10 cellular contexts compared by ENCODE assay signal in the genomic region with DNA sequence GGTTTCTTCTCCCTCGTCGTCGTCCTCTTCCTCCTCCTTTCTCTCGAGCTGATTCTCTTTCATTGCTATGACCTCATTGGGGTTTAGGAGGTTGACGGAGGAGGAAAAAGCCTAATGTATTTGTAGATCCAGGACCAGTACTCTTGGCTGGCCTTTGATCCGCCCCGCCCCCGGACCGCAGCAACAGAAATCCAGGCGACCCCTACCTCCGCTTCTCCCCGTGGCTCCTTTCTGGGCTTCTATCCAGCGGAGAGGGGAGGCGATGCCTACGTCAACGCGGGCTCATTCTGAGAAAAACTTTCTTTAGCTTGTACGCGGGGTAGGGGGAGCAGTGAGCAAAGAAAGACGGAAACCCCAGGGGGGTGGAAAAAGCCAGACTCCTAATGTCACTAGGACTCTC. TPM values are rescaled to one million over a fixed set of nuclear protein-coding genes. Genes with fewer than 3 reads are reported as not detected.
A peak's percentile ranks its signal among the peaks of the same experiment; 100 is the strongest.
DNase-seq lines count a peak whose midpoint lies in the region; ATAC-seq and TF ChIP-seq lines count a peak whose summit lies in the region.
"Had no signal": no experiment of that assay in that cellular context is flagged by ENCODE, and none has a peak within 500 bp of the region (broad histone marks: within the 10 kb centered on the region; RNA-seq: fewer than 3 reads in every experiment).

TMEM196 (minus strand) TSS at position 257 of the 400 bp plus-strand sequence. CDS start 921 bp downstream, outside the sequence.

- no peak within 1 kb of the TSS for H3K27ac Mint-ChIP-seq in activated CD4-positive, alpha-beta T cell treated with anti-CD3 and anti-CD28 coated beads for 36 hours
- no peak within 1 kb of the TSS for H3K27ac Mint-ChIP-seq in mesothelial cell of epicardium

- no peak for ATAC-seq in activated CD4-positive, alpha-beta T cell treated with anti-CD3 and anti-CD28 coated beads for 36 hours
- ATAC-seq in HG03039 (IDR thresholded peaks at IDR 0.05; ENCODE audit: unreplicated experiment): no peak

- H3K4me3 ChIP-seq in dorsolateral prefrontal cortex: peak within 1 kb of the TSS; percentile 15 to 73 (median 53)

- peaks cover 15% of the 10 kb centered on the region for H3K4me1 Mint-ChIP-seq in activated CD4-positive, alpha-beta T cell treated with anti-CD3 and anti-CD28 coated beads for 36 hours
- H3K4me1 Mint-ChIP-seq in mesothelial cell of epicardium: peaks cover 14% of the 10 kb centered on the region

- TF ChIP-seq CTCF in dorsolateral prefrontal cortex (IDR thresholded peaks at IDR 0.05 in 54 of 56, conservative IDR thresholded peaks at IDR 0.05 in 2 of 56; ENCODE audit: low read depth in 1 of 56, partially characterized antibody in 56 of 56) (no peak), mesothelial cell of epicardium (IDR thresholded peaks at IDR 0.05; ENCODE audit: unreplicated experiment) (no peak)

- intact Hi-C loops in activated CD4-positive, alpha-beta T cell treated with anti-CD3 and anti-CD28 coated beads for 36 hours (cut with DNase I, micrococcal nuclease): no loop called here
- intact Hi-C loops in dorsolateral prefrontal cortex (cut with DNase I): no loop called here

- peaks cover 0 to 49% (median 19%) of the 10 kb centered on the region in 45 donors for H3K27me3 ChIP-seq in dorsolateral prefrontal cortex

- H3K36me3 Mint-ChIP-seq in activated CD4-positive, alpha-beta T cell treated with anti-CD3 and anti-CD28 coated beads for 36 hours (ENCODE audit: low read depth): no peaks in the 10 kb centered on the region
- H3K36me3 Mint-ChIP-seq in mesothelial cell of epicardium: no peaks in the 10 kb centered on the region

- peak within 1 kb of the TSS; percentile 31 for H3K4me3 Mint-ChIP-seq in activated CD4-positive, alpha-beta T cell treated with anti-CD3 and anti-CD28 coated beads for 36 hours
- H3K4me3 Mint-ChIP-seq in mesothelial cell of epicardium: peak within 1 kb of the TSS; percentile 59

- POLR2A ChIA-PET in activated CD4-positive, alpha-beta T cell treated with anti-CD3 and anti-CD28 coated beads for 36 hours (lab: Charles Lee): no interaction called here

- H3K27me3 Mint-ChIP-seq in activated CD4-positive, alpha-beta T cell treated with anti-CD3 and anti-CD28 coated beads for 36 hours: peaks cover 23% of the 10 kb centered on the region
- H3K27me3 Mint-ChIP-seq in mesothelial cell of epicardium (ENCODE audit: low read depth): peaks cover 62% of the 10 kb centered on the region

- H3K27ac ChIP-seq in dorsolateral prefrontal cortex (peak within 1 kb of the TSS in 45 of 59 donors; percentile 2 to 74 (median 47)), temporal lobe (ENCODE audit: low read depth, low read length) (no peak within 1 kb of the TSS)

- DNase-seq in activated CD4-positive, alpha-beta T cell treated with anti-CD3 and anti-CD28 coated beads for 36 hours: peak; percentile 5
- no peak for DNase-seq in activated CD4-positive, alpha-beta T cell treated with anti-CD3 and anti-CD28 coated beads, Interleukin-2, amount 50 U/mL, for 48 hours
- DNase-seq in dorsolateral prefrontal cortex (peak in 6 of 10 donors; percentile 5 to 44 (median 30)), mesothelial cell of epicardium (ENCODE audit: low spot score in 2 of 2, unreplicated experiment in 2 of 2) (no peak), NCI-H446 treated with DMSO at 0.1 percent for 48 hours (lab: John Stamatoyannopoulos, UW) (no peak), AG08395 (ENCODE audit: low spot score) (no peak)
- DNase-seq: activated CD4-positive, CD25-positive, alpha-beta regulatory T cell had no signal

- CTCF ChIA-PET in activated CD4-positive, alpha-beta T cell treated with anti-CD3 and anti-CD28 coated beads for 36 hours (lab: Charles Lee): interaction anchor here (0.9 to 1.2 kb wide), 2 partner anchors 26 to 58 kb away, joined by 3 read pairs; no protein-coding TSS in a partner anchor

- no peaks in the 10 kb centered on the region for H3K9me3 Mint-ChIP-seq in activated CD4-positive, alpha-beta T cell treated with anti-CD3 and anti-CD28 coated beads for 36 hours (ENCODE audit: low read depth)
- H3K9me3 Mint-ChIP-seq in mesothelial cell of epicardium: no peaks in the 10 kb centered on the region

RNA-seq across cellular contexts. Expression of gene TMEM196, which starts in this region (rescaled TPM):
- total RNA-seq in activated CD4-positive, alpha-beta T cell treated with anti-CD3 and anti-CD28 coated beads for 36 hours: not detected
- total RNA-seq in dorsolateral prefrontal cortex (10 to 100 TPM in 55 of 120 experiments, 1 to 10 TPM in 65; 2.4 to 18.4 (median 9.8) TPM), mesothelial cell of epicardium (not detected in 3 replicates), temporal lobe (12.0 TPM)
- total RNA-seq: liver had no signal

Comparison
In these comparisons a context has a peak if more than half of its experiments do, and no peak if none do; other contexts are left out.
1. Peak in DNase-seq in activated CD4-positive, alpha-beta T cell treated with anti-CD3 and anti-CD28 coated beads for 36 hours; RNA of the gene not detected or under 1 TPM.
2. DNase-seq: peak in dorsolateral prefrontal cortex (6 of 10); none in activated CD4-positive, alpha-beta T cell treated with anti-CD3 and anti-CD28 coated beads, Interleukin-2, amount 50 U/mL, for 48 hours (0 of 2), mesothelial cell of epicardium (0 of 2), NCI-H446 treated with DMSO at 0.1 percent for 48 hours (single experiment) and AG08395 (single experiment).